1 cellular context compared by ENCODE assay signal in the genomic region with DNA sequence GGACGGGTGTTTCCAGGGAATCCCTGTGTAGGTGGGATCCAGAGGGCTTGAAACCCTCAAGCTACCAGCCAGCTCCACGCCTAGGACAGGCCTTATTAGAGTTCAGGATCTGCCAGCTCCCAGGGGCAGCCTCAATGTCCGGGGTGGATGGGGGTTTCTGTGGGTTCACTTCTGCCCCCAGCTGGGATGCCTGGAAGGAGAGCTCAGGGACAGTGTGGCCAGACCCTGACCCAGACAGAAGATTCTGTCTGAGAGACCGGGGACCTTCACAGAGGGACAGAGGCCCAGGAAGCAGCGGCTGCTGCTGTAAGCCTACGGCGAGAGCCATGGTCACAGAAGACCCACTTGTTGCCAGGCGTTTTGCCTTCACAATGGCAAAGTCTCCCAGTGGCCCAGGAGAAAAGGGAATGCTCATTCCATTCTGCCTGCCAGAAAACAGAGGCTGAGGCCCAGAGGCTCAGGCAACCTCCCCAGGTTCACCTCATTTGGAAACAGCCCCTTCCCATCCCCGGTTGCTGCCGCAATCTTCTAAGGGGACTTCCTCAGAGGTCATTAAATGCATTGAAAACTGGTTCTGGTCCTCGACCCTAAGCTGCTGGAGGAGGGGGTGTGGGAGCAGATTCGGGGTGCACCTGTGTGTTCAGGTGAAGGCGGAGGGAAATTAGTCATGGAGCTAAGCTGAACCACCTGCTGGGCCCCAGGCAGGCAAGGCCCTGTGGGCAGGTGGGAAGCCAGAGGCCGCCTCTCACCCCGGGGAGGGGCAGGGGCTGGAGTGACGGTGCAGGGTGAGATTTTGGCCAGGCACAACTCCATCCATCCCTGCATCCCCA.
TF ChIP-seq lines count a peak whose summit lies in the region.

No MANE protein-coding gene starts in this region.

TF ChIP-seq in HepG2, 621 proteins besides CTCF, POLR2A, EP300 and RAD21 (continued from another document and continues in another):
- TF ChIP-seq, protein P1, sequence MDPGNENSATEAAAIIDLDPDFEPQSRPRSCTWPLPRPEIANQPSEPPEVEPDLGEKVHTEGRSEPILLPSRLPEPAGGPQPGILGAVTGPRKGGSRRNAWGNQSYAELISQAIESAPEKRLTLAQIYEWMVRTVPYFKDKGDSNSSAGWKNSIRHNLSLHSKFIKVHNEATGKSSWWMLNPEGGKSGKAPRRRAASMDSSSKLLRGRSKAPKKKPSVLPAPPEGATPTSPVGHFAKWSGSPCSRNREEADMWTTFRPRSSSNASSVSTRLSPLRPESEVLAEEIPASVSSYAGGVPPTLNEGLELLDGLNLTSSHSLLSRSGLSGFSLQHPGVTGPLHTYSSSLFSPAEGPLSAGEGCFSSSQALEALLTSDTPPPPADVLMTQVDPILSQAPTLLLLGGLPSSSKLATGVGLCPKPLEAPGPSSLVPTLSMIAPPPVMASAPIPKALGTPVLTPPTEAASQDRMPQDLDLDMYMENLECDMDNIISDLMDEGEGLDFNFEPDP (CRISPR knock-in tag; conservative IDR thresholded peaks at IDR 0.05): no peak
- TF ChIP-seq ZNF672 (CRISPR knock-in tag; IDR thresholded peaks at IDR 0.05) (0 out of 2 replicates have a peak, but pooled peaks have one; percentile 2), ATM (IDR thresholded peaks at IDR 0.05; ENCODE audit: borderline replicate concordance) (no peak), NR2F6 (IDR thresholded peaks at IDR 0.05) (no peak), NR2F6 (CRISPR knock-in tag; IDR thresholded peaks at IDR 0.05) (no peak), ZNF550 (CRISPR knock-in tag; IDR thresholded peaks at IDR 0.05; ENCODE audit: borderline replicate concordance) (no peak), ZNF660 (CRISPR knock-in tag; IDR thresholded peaks at IDR 0.05; ENCODE audit: borderline replicate concordance, low read depth) (no peak), ZFP41 (CRISPR knock-in tag; IDR thresholded peaks at IDR 0.05; ENCODE audit: borderline replicate concordance) (no peak), ZSCAN9 (CRISPR knock-in tag; IDR thresholded peaks at IDR 0.05; ENCODE audit: borderline replicate concordance) (no peak), SNAPC2 (CRISPR knock-in tag; IDR thresholded peaks at IDR 0.05) (no peak; the same call in 1 of the 2 replicates), MIER3 (CRISPR knock-in tag; IDR thresholded peaks at IDR 0.05; ENCODE audit: borderline replicate concordance) (no peak), HOXA7 (CRISPR knock-in tag; IDR thresholded peaks at IDR 0.05) (no peak), PRMT3 (CRISPR knock-in tag; IDR thresholded peaks at IDR 0.05; ENCODE audit: borderline replicate concordance, low read depth) (no peak; the same call in 1 of the 2 replicates), PAF1 (CRISPR knock-in tag; IDR thresholded peaks at IDR 0.05) (no peak), REL (CRISPR knock-in tag; conservative IDR thresholded peaks at IDR 0.05) (0 out of 2 replicates have a peak, but pooled peaks have one; percentile 50), DR1 (CRISPR knock-in tag; IDR thresholded peaks at IDR 0.05) (no peak), ZNF589 (CRISPR knock-in tag; conservative IDR thresholded peaks at IDR 0.05) (no peak), TEAD2 (CRISPR knock-in tag; IDR thresholded peaks at IDR 0.05) (no peak), HHEX (CRISPR knock-in tag; IDR thresholded peaks at IDR 0.05) (no peak), ZNF850 (CRISPR knock-in tag; conservative IDR thresholded peaks at IDR 0.05) (0 out of 2 replicates have a peak, but pooled peaks have one; percentile 21), ZNF607 (CRISPR knock-in tag; IDR thresholded peaks at IDR 0.05; ENCODE audit: borderline replicate concordance) (no peak), ZNF549 (CRISPR knock-in tag; IDR thresholded peaks at IDR 0.05) (no peak), CENPT (CRISPR knock-in tag; IDR thresholded peaks at IDR 0.05; ENCODE audit: low read depth) (no peak), ZNF768 (CRISPR knock-in tag; IDR thresholded peaks at IDR 0.05) (no peak), TMF1 (CRISPR knock-in tag; IDR thresholded peaks at IDR 0.05; ENCODE audit: low read depth) (0 out of 2 replicates have a peak, but pooled peaks have one; percentile 48), RBAK (CRISPR knock-in tag; IDR thresholded peaks at IDR 0.05) (0 out of 2 replicates have a peak, but pooled peaks have one; percentile 22), DMAP1 (CRISPR knock-in tag; IDR thresholded peaks at IDR 0.05) (no peak)
- TF ChIP-seq, protein P2, sequence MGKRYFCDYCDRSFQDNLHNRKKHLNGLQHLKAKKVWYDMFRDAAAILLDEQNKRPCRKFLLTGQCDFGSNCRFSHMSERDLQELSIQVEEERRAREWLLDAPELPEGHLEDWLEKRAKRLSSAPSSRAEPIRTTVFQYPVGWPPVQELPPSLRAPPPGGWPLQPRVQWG (CRISPR knock-in tag; IDR thresholded peaks at IDR 0.05; ENCODE audit: borderline replicate concordance, low read depth): no peak
- TF ChIP-seq, protein P3, sequence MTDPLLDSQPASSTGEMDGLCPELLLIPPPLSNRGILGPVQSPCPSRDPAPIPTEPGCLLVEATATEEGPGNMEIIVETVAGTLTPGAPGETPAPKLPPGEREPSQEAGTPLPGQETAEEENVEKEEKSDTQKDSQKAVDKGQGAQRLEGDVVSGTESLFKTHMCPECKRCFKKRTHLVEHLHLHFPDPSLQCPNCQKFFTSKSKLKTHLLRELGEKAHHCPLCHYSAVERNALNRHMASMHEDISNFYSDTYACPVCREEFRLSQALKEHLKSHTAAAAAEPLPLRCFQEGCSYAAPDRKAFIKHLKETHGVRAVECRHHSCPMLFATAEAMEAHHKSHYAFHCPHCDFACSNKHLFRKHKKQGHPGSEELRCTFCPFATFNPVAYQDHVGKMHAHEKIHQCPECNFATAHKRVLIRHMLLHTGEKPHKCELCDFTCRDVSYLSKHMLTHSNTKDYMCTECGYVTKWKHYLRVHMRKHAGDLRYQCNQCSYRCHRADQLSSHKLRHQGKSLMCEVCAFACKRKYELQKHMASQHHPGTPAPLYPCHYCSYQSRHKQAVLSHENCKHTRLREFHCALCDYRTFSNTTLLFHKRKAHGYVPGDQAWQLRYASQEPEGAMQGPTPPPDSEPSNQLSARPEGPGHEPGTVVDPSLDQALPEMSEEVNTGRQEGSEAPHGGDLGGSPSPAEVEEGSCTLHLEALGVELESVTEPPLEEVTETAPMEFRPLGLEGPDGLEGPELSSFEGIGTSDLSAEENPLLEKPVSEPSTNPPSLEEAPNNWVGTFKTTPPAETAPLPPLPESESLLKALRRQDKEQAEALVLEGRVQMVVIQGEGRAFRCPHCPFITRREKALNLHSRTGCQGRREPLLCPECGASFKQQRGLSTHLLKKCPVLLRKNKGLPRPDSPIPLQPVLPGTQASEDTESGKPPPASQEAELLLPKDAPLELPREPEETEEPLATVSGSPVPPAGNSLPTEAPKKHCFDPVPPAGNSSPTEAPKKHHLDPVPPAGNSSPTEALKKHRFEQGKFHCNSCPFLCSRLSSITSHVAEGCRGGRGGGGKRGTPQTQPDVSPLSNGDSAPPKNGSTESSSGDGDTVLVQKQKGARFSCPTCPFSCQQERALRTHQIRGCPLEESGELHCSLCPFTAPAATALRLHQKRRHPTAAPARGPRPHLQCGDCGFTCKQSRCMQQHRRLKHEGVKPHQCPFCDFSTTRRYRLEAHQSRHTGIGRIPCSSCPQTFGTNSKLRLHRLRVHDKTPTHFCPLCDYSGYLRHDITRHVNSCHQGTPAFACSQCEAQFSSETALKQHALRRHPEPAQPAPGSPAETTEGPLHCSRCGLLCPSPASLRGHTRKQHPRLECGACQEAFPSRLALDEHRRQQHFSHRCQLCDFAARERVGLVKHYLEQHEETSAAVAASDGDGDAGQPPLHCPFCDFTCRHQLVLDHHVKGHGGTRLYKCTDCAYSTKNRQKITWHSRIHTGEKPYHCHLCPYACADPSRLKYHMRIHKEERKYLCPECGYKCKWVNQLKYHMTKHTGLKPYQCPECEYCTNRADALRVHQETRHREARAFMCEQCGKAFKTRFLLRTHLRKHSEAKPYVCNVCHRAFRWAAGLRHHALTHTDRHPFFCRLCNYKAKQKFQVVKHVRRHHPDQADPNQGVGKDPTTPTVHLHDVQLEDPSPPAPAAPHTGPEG (CRISPR knock-in tag; IDR thresholded peaks at IDR 0.05): no peak
- TF ChIP-seq, protein P4, sequence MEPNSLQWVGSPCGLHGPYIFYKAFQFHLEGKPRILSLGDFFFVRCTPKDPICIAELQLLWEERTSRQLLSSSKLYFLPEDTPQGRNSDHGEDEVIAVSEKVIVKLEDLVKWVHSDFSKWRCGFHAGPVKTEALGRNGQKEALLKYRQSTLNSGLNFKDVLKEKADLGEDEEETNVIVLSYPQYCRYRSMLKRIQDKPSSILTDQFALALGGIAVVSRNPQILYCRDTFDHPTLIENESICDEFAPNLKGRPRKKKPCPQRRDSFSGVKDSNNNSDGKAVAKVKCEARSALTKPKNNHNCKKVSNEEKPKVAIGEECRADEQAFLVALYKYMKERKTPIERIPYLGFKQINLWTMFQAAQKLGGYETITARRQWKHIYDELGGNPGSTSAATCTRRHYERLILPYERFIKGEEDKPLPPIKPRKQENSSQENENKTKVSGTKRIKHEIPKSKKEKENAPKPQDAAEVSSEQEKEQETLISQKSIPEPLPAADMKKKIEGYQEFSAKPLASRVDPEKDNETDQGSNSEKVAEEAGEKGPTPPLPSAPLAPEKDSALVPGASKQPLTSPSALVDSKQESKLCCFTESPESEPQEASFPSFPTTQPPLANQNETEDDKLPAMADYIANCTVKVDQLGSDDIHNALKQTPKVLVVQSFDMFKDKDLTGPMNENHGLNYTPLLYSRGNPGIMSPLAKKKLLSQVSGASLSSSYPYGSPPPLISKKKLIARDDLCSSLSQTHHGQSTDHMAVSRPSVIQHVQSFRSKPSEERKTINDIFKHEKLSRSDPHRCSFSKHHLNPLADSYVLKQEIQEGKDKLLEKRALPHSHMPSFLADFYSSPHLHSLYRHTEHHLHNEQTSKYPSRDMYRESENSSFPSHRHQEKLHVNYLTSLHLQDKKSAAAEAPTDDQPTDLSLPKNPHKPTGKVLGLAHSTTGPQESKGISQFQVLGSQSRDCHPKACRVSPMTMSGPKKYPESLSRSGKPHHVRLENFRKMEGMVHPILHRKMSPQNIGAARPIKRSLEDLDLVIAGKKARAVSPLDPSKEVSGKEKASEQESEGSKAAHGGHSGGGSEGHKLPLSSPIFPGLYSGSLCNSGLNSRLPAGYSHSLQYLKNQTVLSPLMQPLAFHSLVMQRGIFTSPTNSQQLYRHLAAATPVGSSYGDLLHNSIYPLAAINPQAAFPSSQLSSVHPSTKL (CRISPR knock-in tag; IDR thresholded peaks at IDR 0.05): no peak
- TF ChIP-seq, protein P5, sequence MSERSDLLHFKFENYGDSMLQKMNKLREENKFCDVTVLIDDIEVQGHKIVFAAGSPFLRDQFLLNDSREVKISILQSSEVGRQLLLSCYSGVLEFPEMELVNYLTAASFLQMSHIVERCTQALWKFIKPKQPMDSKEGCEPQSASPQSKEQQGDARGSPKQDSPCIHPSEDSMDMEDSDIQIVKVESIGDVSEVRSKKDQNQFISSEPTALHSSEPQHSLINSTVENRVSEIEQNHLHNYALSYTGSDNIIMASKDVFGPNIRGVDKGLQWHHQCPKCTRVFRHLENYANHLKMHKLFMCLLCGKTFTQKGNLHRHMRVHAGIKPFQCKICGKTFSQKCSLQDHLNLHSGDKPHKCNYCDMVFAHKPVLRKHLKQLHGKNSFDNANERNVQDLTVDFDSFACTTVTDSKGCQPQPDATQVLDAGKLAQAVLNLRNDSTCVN (CRISPR knock-in tag; IDR thresholded peaks at IDR 0.05; ENCODE audit: borderline replicate concordance): no peak
- TF ChIP-seq, protein P6, sequence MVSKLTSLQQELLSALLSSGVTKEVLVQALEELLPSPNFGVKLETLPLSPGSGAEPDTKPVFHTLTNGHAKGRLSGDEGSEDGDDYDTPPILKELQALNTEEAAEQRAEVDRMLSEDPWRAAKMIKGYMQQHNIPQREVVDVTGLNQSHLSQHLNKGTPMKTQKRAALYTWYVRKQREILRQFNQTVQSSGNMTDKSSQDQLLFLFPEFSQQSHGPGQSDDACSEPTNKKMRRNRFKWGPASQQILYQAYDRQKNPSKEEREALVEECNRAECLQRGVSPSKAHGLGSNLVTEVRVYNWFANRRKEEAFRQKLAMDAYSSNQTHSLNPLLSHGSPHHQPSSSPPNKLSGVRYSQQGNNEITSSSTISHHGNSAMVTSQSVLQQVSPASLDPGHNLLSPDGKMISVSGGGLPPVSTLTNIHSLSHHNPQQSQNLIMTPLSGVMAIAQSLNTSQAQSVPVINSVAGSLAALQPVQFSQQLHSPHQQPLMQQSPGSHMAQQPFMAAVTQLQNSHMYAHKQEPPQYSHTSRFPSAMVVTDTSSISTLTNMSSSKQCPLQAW (CRISPR knock-in tag; IDR thresholded peaks at IDR 0.05): no peak
- TF ChIP-seq, protein P7, sequence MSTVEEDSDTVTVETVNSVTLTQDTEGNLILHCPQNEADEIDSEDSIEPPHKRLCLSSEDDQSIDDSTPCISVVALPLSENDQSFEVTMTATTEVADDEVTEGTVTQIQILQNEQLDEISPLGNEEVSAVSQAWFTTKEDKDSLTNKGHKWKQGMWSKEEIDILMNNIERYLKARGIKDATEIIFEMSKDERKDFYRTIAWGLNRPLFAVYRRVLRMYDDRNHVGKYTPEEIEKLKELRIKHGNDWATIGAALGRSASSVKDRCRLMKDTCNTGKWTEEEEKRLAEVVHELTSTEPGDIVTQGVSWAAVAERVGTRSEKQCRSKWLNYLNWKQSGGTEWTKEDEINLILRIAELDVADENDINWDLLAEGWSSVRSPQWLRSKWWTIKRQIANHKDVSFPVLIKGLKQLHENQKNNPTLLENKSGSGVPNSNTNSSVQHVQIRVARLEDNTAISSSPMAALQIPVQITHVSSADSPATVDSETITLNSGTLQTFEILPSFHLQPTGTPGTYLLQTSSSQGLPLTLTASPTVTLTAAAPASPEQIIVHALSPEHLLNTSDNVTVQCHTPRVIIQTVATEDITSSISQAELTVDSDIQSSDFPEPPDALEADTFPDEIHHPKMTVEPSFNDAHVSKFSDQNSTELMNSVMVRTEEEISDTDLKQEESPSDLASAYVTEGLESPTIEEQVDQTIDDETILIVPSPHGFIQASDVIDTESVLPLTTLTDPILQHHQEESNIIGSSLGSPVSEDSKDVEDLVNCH (CRISPR knock-in tag; IDR thresholded peaks at IDR 0.05): no peak
- TF ChIP-seq, protein P8, sequence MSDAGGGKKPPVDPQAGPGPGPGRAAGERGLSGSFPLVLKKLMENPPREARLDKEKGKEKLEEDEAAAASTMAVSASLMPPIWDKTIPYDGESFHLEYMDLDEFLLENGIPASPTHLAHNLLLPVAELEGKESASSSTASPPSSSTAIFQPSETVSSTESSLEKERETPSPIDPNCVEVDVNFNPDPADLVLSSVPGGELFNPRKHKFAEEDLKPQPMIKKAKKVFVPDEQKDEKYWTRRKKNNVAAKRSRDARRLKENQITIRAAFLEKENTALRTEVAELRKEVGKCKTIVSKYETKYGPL (CRISPR knock-in tag; IDR thresholded peaks at IDR 0.05): no peak
- TF ChIP-seq, protein P9, sequence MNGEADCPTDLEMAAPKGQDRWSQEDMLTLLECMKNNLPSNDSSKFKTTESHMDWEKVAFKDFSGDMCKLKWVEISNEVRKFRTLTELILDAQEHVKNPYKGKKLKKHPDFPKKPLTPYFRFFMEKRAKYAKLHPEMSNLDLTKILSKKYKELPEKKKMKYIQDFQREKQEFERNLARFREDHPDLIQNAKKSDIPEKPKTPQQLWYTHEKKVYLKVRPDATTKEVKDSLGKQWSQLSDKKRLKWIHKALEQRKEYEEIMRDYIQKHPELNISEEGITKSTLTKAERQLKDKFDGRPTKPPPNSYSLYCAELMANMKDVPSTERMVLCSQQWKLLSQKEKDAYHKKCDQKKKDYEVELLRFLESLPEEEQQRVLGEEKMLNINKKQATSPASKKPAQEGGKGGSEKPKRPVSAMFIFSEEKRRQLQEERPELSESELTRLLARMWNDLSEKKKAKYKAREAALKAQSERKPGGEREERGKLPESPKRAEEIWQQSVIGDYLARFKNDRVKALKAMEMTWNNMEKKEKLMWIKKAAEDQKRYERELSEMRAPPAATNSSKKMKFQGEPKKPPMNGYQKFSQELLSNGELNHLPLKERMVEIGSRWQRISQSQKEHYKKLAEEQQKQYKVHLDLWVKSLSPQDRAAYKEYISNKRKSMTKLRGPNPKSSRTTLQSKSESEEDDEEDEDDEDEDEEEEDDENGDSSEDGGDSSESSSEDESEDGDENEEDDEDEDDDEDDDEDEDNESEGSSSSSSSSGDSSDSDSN (CRISPR knock-in tag; IDR thresholded peaks at IDR 0.05): no peak
